Comparison of ENCODE assay signal across 1 cellular context in genomic region chr5:177369050-177369912, GRCh38.
TF ChIP-seq lines count a peak whose summit lies in the region.

No MANE protein-coding gene starts in this region.

TF ChIP-seq in K562, 482 proteins besides CTCF, POLR2A, EP300 and RAD21:
- TF ChIP-seq IRF2 (CRISPR knock-in tag; IDR thresholded peaks at IDR 0.05) (no peak), RFX7 (CRISPR knock-in tag; IDR thresholded peaks at IDR 0.05) (no peak), ZNF740 (CRISPR knock-in tag; IDR thresholded peaks at IDR 0.05) (no peak), ZNF740 (tag; IDR thresholded peaks at IDR 0.05) (no peak), SP2 (IDR thresholded peaks at IDR 0.05; ENCODE audit: extremely low read depth, low read depth, low read length, poor library complexity, severe bottlenecking) (no peak), YY1 (IDR thresholded peaks at IDR 0.05; ENCODE audit: borderline replicate concordance in 1 of 3, control insufficient read depth in 1 of 3, extremely low read depth in 1 of 3, insufficient read depth in 3 of 3, insufficient read length in 1 of 3, insufficient replicate concordance in 2 of 3, low read depth in 1 of 3, low read length in 2 of 3) (peak in 1 of 3 experiments; percentile 37), ATF1 (CRISPR knock-in tag; IDR thresholded peaks at IDR 0.05) (no peak), ATF1 (tag; IDR thresholded peaks at IDR 0.05) (no peak), SNIP1 (IDR thresholded peaks at IDR 0.05; ENCODE audit: low read depth) (no peak), CREB5 (CRISPR knock-in tag; IDR thresholded peaks at IDR 0.05) (no peak), ZNF57 (CRISPR knock-in tag; IDR thresholded peaks at IDR 0.05) (no peak), XRCC5 (IDR thresholded peaks at IDR 0.05; ENCODE audit: low read depth, low read length) (peak; percentile 64; the same call in 1 of the 2 replicates), TOE1 (IDR thresholded peaks at IDR 0.05; ENCODE audit: borderline replicate concordance) (no peak), TOE1 (CRISPR knock-in tag; IDR thresholded peaks at IDR 0.05; ENCODE audit: borderline replicate concordance, low read depth) (no peak), ZNF586 (CRISPR knock-in tag; conservative IDR thresholded peaks at IDR 0.05) (no peak), ZNF398 (CRISPR knock-in tag; IDR thresholded peaks at IDR 0.05) (no peak), POLR2B (IDR thresholded peaks at IDR 0.05; ENCODE audit: low read depth, partially characterized antibody) (no peak), SP1 (CRISPR knock-in tag; IDR thresholded peaks at IDR 0.05) (0 out of 2 replicates have a peak, but pooled peaks have one; percentile 11), RNF2 (IDR thresholded peaks at IDR 0.05) (no peak), ZNF263 (CRISPR knock-in tag; IDR thresholded peaks at IDR 0.05; ENCODE audit: borderline replicate concordance) (peak; percentile 57; the same call in 1 of the 2 replicates), RBFOX2 (IDR thresholded peaks at IDR 0.05; ENCODE audit: low read depth, low read length) (no peak), CREB3 (tag; conservative IDR thresholded peaks at IDR 0.05; ENCODE audit: low read depth) (no peak), MITF (IDR thresholded peaks at IDR 0.05) (no peak), CSDE1 (IDR thresholded peaks at IDR 0.05) (no peak), RHOXF2B (CRISPR knock-in tag; conservative IDR thresholded peaks at IDR 0.05) (no peak), THRB (CRISPR knock-in tag; conservative IDR thresholded peaks at IDR 0.05) (0 out of 2 replicates have a peak, but pooled peaks have one; percentile 34), PML (IDR thresholded peaks at IDR 0.05; ENCODE audit: low read length) (0 out of 2 replicates have a peak, but pooled peaks have one; percentile 37)
